Comparison of ENCODE assay signal across 1 cellular context in genomic region chr6:142856857-142857608, GRCh38.
TF ChIP-seq lines count a peak whose summit lies in the region.

No MANE protein-coding gene starts in this region.

TF ChIP-seq in GM12878, 131 proteins besides CTCF, POLR2A, EP300 and RAD21 (continued from another document and continues in another):
- TF ChIP-seq BCLAF1 (IDR thresholded peaks at IDR 0.05) (no peak), ATF7 (IDR thresholded peaks at IDR 0.05; ENCODE audit: low read depth) (peak; percentile 83), CBX5 (IDR thresholded peaks at IDR 0.05; ENCODE audit: low read depth) (peak; percentile 36; the same call in 1 of the 2 replicates), ESRRA (IDR thresholded peaks at IDR 0.05; ENCODE audit: low read length) (no peak), ZBTB4 (CRISPR knock-in tag; IDR thresholded peaks at IDR 0.05) (no peak), REST (IDR thresholded peaks at IDR 0.05; ENCODE audit: low read depth, low read length) (no peak), CREB1 (IDR thresholded peaks at IDR 0.05; ENCODE audit: low read depth) (no peak; the same call in none of the 2 replicates), SKIL (IDR thresholded peaks at IDR 0.05; ENCODE audit: low read depth, poor library complexity, severe bottlenecking) (peak; percentile 49), CHD1 (IDR thresholded peaks at IDR 0.05; ENCODE audit: low read depth, low read length) (no peak), IKZF2 (IDR thresholded peaks at IDR 0.05) (no peak), NKRF (conservative IDR thresholded peaks at IDR 0.05) (no peak), KAT2A (conservative IDR thresholded peaks at IDR 0.05; ENCODE audit: control insufficient read depth, low read depth, low read length) (no peak), TBL1XR1 (IDR thresholded peaks at IDR 0.05; ENCODE audit: low read depth, low read length) (no peak), ZNF592 (IDR thresholded peaks at IDR 0.05) (no peak), WRNIP1 (IDR thresholded peaks at IDR 0.05; ENCODE audit: borderline replicate concordance, low read depth, low read length) (no peak), BACH1 (IDR thresholded peaks at IDR 0.05; ENCODE audit: borderline replicate concordance) (no peak), HDGF (IDR thresholded peaks at IDR 0.05) (no peak), NFIC (IDR thresholded peaks at IDR 0.05; ENCODE audit: low read depth, low read length) (peak; percentile 82), MXI1 (IDR thresholded peaks at IDR 0.05; ENCODE audit: low read depth, low read length) (no peak; the same call in 1 of the 2 replicates), FOS (IDR thresholded peaks at IDR 0.05; ENCODE audit: borderline replicate concordance, extremely low read depth, insufficient read length) (no peak), CHD2 (IDR thresholded peaks at IDR 0.05; ENCODE audit: borderline replicate concordance, low read depth, low read length) (no peak), RCOR1 (conservative IDR thresholded peaks at IDR 0.05; ENCODE audit: low read depth, low read length) (no peak), EGR1 (IDR thresholded peaks at IDR 0.05; ENCODE audit: borderline replicate concordance in 1 of 2, low read depth in 2 of 2, low read length in 2 of 2) (0 out of 3 replicates have a peak, but pooled peaks of 1 of the 2 experiments have one; percentile 6), IKZF1 (conservative IDR thresholded peaks at IDR 0.05) (peak; percentile 58; the same call in 1 of the 2 replicates), TAF1 (IDR thresholded peaks at IDR 0.05; ENCODE audit: borderline replicate concordance, low read depth, low read length) (peak; percentile 34; the same call in 1 of the 2 replicates), ZNF207 (IDR thresholded peaks at IDR 0.05; ENCODE audit: borderline replicate concordance) (no peak), CBFB (IDR thresholded peaks at IDR 0.05; ENCODE audit: low read depth) (no peak; the same call in 1 of the 2 replicates), YBX1 (IDR thresholded peaks at IDR 0.05) (no peak), NFYA (IDR thresholded peaks at IDR 0.05; ENCODE audit: borderline replicate concordance, low read depth, low read length) (no peak), ETV6 (conservative IDR thresholded peaks at IDR 0.05 in 1 of 2, IDR thresholded peaks at IDR 0.05 in 1 of 2; ENCODE audit: borderline replicate concordance in 1 of 2, low read depth in 1 of 2) (peak in 1 of 2 experiments; percentile 97; a peak in 2 of 4 replicates), NR2C2 (IDR thresholded peaks at IDR 0.05; ENCODE audit: borderline replicate concordance, control insufficient read depth, insufficient read length, low read depth) (no peak)
- TF ChIP-seq, protein P1, sequence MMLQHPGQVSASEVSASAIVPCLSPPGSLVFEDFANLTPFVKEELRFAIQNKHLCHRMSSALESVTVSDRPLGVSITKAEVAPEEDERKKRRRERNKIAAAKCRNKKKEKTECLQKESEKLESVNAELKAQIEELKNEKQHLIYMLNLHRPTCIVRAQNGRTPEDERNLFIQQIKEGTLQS (IDR thresholded peaks at IDR 0.05; ENCODE audit: borderline replicate concordance, extremely low read depth, low read depth, low read length) = no peak
- TF ChIP-seq, protein P2, sequence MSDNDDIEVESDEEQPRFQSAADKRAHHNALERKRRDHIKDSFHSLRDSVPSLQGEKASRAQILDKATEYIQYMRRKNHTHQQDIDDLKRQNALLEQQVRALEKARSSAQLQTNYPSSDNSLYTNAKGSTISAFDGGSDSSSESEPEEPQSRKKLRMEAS (IDR thresholded peaks at IDR 0.05; ENCODE audit: low read depth, low read length) = no peak
- TF ChIP-seq, protein P3, sequence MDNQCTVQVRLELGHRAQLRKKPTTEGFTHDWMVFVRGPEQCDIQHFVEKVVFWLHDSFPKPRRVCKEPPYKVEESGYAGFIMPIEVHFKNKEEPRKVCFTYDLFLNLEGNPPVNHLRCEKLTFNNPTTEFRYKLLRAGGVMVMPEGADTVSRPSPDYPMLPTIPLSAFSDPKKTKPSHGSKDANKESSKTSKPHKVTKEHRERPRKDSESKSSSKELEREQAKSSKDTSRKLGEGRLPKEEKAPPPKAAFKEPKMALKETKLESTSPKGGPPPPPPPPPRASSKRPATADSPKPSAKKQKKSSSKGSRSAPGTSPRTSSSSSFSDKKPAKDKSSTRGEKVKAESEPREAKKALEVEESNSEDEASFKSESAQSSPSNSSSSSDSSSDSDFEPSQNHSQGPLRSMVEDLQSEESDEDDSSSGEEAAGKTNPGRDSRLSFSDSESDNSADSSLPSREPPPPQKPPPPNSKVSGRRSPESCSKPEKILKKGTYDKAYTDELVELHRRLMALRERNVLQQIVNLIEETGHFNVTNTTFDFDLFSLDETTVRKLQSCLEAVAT (IDR thresholded peaks at IDR 0.05) = 0 out of 2 replicates have a peak, but pooled peaks have one; percentile 47
